In the genomic region with DNA sequence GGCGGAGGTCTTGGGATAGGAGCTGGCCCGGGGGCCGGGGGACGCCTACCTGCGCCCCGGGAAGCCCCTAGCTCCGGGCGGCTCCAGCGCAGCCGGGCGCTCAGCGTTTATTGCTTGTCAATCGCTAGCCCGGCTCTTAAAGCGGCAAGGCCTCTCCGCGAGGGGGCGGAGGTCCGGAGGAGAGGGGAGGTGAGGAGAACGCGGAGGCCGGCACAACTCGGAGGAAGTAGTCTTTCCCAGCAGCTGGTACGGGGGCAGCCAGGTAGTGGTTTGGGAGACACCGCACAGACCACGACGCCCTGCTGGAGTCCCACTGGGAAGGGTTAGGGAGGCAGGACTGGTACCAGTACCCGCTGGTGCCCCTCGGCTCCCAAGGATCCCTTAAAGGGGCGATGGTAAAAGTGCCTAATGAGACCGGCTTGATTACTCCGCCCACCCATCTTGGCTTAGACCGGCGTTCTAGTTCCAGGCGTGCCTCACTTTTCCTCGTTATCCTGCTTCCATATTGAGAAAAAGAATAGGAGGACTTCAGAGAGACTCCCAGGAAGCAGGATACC, we compare ENCODE assay signal across 8 cellular contexts. TPM values are rescaled to one million over a fixed set of nuclear protein-coding genes. Genes with fewer than 3 reads are reported as not detected.
DNase-seq lines count a peak whose midpoint lies in the region; ATAC-seq and TF ChIP-seq lines count a peak whose summit lies in the region.

Gene MPP2, minus strand, starts transcription at position 112 of the 557 bp plus-strand sequence. CDS start 3,076 bp downstream, outside the sequence.

- TF ChIP-seq CTCF in AG09319 (IDR thresholded peaks at IDR 0.05; ENCODE audit: low read depth, low read length) (peak; percentile 16), transverse colon (IDR thresholded peaks at IDR 0.05) (peak in 1 of 5 experiments; percentile 24)

- H3K18ac ChIP-seq in neuronal stem cell (ENCODE audit: low read length), result peak within 1 kb of the TSS; percentile 99

- H3K9me3 ChIP-seq in SJCRH30 (replicated peaks) (no peaks in the 10 kb centered on the region), neuronal stem cell (replicated peaks in 1 of 2; ENCODE audit: control insufficient read depth in 2 of 2, insufficient read depth in 1 of 2, low read depth in 1 of 2, low read length in 2 of 2) (no peaks in the 10 kb centered on the region), transverse colon (no peaks in the 10 kb centered on the region)

- WGBS in neuronal stem cell (ENCODE audit: extremely low coverage in 2 of 2, insufficient read length in 2 of 2, insufficient replicate concordance in 1 of 2), 2 donors, result no CpG with 5 or more reads among the region's 36 CpGs
- 1% methylated on average over 30 of the region's 36 CpGs; no CpG with 5 or more reads in 1 of the 2 donors for WGBS in transverse colon (ENCODE audit: low coverage in 1 of 2), 2 donors

- peak within 1 kb of the TSS; percentile 55 for H3K4me3 ChIP-seq in SJCRH30
- peak within 1 kb of the TSS; percentile 58 to 89 for H3K4me3 ChIP-seq in neuronal stem cell (ENCODE audit: low read length in 2 of 2)
- H3K4me3 ChIP-seq in transverse colon, result peak within 1 kb of the TSS; percentile 28 to 60 (median 48)

- H3K27me3 Mint-ChIP-seq in activated naive CD8-positive, alpha-beta T cell treated with anti-CD3 and anti-CD28 coated beads for 36 hours, result peaks cover 13% of the 10 kb centered on the region

- H2AK5ac ChIP-seq in neuronal stem cell (ENCODE audit: low read depth, low read length), result no peak within 1 kb of the TSS

- H3K36me3 ChIP-seq in SJCRH30 (no peaks in the 10 kb centered on the region), neuronal stem cell (replicated peaks in 1 of 2; ENCODE audit: control insufficient read depth in 2 of 2, insufficient read depth in 2 of 2, low read length in 2 of 2) (no peaks in the 10 kb centered on the region), transverse colon (no peaks in the 10 kb centered on the region)

- peak within 1 kb of the TSS; percentile 63 for H3K27ac Mint-ChIP-seq in activated naive CD8-positive, alpha-beta T cell treated with anti-CD3 and anti-CD28 coated beads for 36 hours

- H3K27ac ChIP-seq in SJCRH30 (no peak within 1 kb of the TSS), neuronal stem cell (replicated peaks; ENCODE audit: low read length) (peak within 1 kb of the TSS; percentile 82), transverse colon (peak within 1 kb of the TSS; percentile 84 to 94 (median 85))

- no peaks in the 10 kb centered on the region for H3K9me3 Mint-ChIP-seq in activated naive CD8-positive, alpha-beta T cell treated with anti-CD3 and anti-CD28 coated beads for 36 hours

- H4K8ac ChIP-seq in neuronal stem cell (ENCODE audit: low read depth, low read length), result no peak within 1 kb of the TSS

- no peak for TF ChIP-seq POLR2A in transverse colon (IDR thresholded peaks at IDR 0.05)

- peak within 1 kb of the TSS; percentile 73 for H3K9ac ChIP-seq in neuronal stem cell (ENCODE audit: low read depth, low read length, poor library complexity)

- peaks cover 7% of the 10 kb centered on the region for H3K4me1 Mint-ChIP-seq in activated naive CD8-positive, alpha-beta T cell treated with anti-CD3 and anti-CD28 coated beads for 36 hours

- H4K91ac ChIP-seq in neuronal stem cell (ENCODE audit: low read depth, low read length, poor library complexity), result no peak within 1 kb of the TSS

- no peak within 1 kb of the TSS for H2BK12ac ChIP-seq in neuronal stem cell (ENCODE audit: low read length)

- H2AFZ ChIP-seq in neuronal stem cell (ENCODE audit: low read length), result peak within 1 kb of the TSS; percentile 99

- peak within 1 kb of the TSS; percentile 80 for H3K4me3 Mint-ChIP-seq in activated naive CD8-positive, alpha-beta T cell treated with anti-CD3 and anti-CD28 coated beads for 36 hours

- no peak for TF ChIP-seq EP300 in transverse colon (IDR thresholded peaks at IDR 0.05; ENCODE audit: low read depth)

- H3K27me3 ChIP-seq in SJCRH30 (peaks cover 9% of the 10 kb centered on the region), neuronal stem cell (ENCODE audit: control insufficient read depth in 3 of 3, insufficient read depth in 3 of 3, low read depth in 1 of 3, low read length in 3 of 3) (peaks cover 0 to 57% (median under 1%) of the 10 kb centered on the region in 3 experiments), transverse colon (peaks cover 59% of the 10 kb centered on the region)

- no peaks in the 10 kb centered on the region for H3K79me1 ChIP-seq in neuronal stem cell (ENCODE audit: low read depth, low read length)

- no peak within 1 kb of the TSS for H3K14ac ChIP-seq in neuronal stem cell (ENCODE audit: low read length)

- H3K4me1 ChIP-seq in SJCRH30 (peaks cover 10% of the 10 kb centered on the region), neuronal stem cell (ENCODE audit: control insufficient read depth in 2 of 2, insufficient read depth in 1 of 2, low read depth in 1 of 2, low read length in 2 of 2) (peaks cover 13 to 14% of the 10 kb centered on the region in 2 donors), transverse colon (peaks cover 12 to 36% (median 26%) of the 10 kb centered on the region in 4 donors)

- in situ Hi-C loops in transverse colon (cut with MboI; ENCODE audit: low pct_ligation_motif_present in 1 of 4, low pct_unique_long_range_greater_than_20kb in 1 of 4, low sequenced_read_pairs in 3 of 4), result no loop called here

- H2BK15ac ChIP-seq in neuronal stem cell (ENCODE audit: low read length), result peak within 1 kb of the TSS; percentile 76

- no peak for DNase-seq in AG09319 (ENCODE audit: extremely low read depth, low read depth)
- peak; percentile 27 for DNase-seq in HT-29 (ENCODE audit: low spot score)
- peak; percentile 78 to 82 for DNase-seq in SJCRH30
- DNase-seq in activated naive CD8-positive, alpha-beta T cell treated with anti-CD3 and anti-CD28 coated beads for 36 hours, result peak; percentile 74
- DNase-seq in globus pallidus (ENCODE audit: low spot score), result peak; percentile 88
- DNase-seq in neuronal stem cell (ENCODE audit: low spot score), result peak; percentile 84
- DNase-seq in transverse colon, result peak; percentile 69

- peak within 1 kb of the TSS; percentile 99 for H3K4me2 ChIP-seq in neuronal stem cell (ENCODE audit: insufficient read depth, low read length, poor library complexity, severe bottlenecking)

- no peak for ATAC-seq in HG03175 (IDR thresholded peaks at IDR 0.05; ENCODE audit: unreplicated experiment)

- H3K36me3 Mint-ChIP-seq in activated naive CD8-positive, alpha-beta T cell treated with anti-CD3 and anti-CD28 coated beads for 36 hours, result no peaks in the 10 kb centered on the region

- intact Hi-C loops in transverse colon (cut with DNase I; ENCODE audit: low total_unique reads), result no loop called here

- H3K23ac ChIP-seq in neuronal stem cell (ENCODE audit: low read depth, low read length, poor library complexity), result peak within 1 kb of the TSS; percentile 93

- peak within 1 kb of the TSS; percentile 17 for H2BK120ac ChIP-seq in neuronal stem cell (ENCODE audit: low read depth, low read length)

- H2BK5ac ChIP-seq in neuronal stem cell (ENCODE audit: low read length), result peak within 1 kb of the TSS; percentile 100

- no peak within 1 kb of the TSS for H3K4ac ChIP-seq in neuronal stem cell (ENCODE audit: low read length)

RNA-seq across cellular contexts. Expression of gene MPP2, which starts in this region (rescaled TPM):
- total RNA-seq in HT-29 (2014; rRNA removed; shearing (Covaris generic)), result 0.29 and 0.56 TPM in 2 replicates
- total RNA-seq in SJCRH30 (2014; rRNA removed; shearing (Covaris generic)), result 16.3 and 17.4 TPM in 2 replicates
- 1 to 10 TPM; 5.2 to 6.5 TPM for total RNA-seq in activated naive CD8-positive, alpha-beta T cell treated with anti-CD3 and anti-CD28 coated beads for 36 hours
- polyA plus RNA-seq in neuronal stem cell (2013, experiment 1 of 2), result 13.6 TPM
- 14.1 TPM for polyA plus RNA-seq in neuronal stem cell (2013, experiment 2 of 2)
- total RNA-seq in transverse colon, result 1 to 10 TPM; 3.4 to 4.9 (median 4.2) TPM

Comparison
In these comparisons a context has a peak if more than half of its experiments do, and no peak if none do; other contexts are left out.
1. Peak in DNase-seq in HT-29; RNA of the gene not detected or under 1 TPM.